ENCODE assay signal across 17 cellular contexts in genomic region chr2:234287650-234288049, GRCh38.
"Had no signal": no experiment of that assay in that cellular context is flagged by ENCODE, and none has a peak within 500 bp of the region (broad histone marks: within the 10 kb centered on the region; RNA-seq: fewer than 3 reads in every experiment).

No MANE protein-coding gene starts in this region.

- ATAC-seq: SK-N-SH treated with all-trans-retinoic acid at 6 μM for 48 hours had no signal

- H3K4me1 ChIP-seq: ascending aorta, prostate gland had no signal

- H3K27ac Mint-ChIP-seq: memory B cell, nephron progenitor cell had no signal

- H3K36me3 Mint-ChIP-seq: memory B cell had no signal

- DNase-seq: activated CD4-positive, alpha-beta T cell treated with anti-CD3 and anti-CD28 coated beads, Interleukin-2, amount 50 U/mL, for 4 hours; activated CD4-positive, CD25-positive, alpha-beta regulatory T cell treated with anti-CD3 and anti-CD28 coated beads, Interleukin-2, amount 50 U/mL, for 72 hours; cortex of kidney; hypothalamus; left ventricle myocardium inferior; nephron progenitor cell; stimulated activated CD4-positive, alpha-beta T cell treated with anti-CD3 and anti-CD28 coated beads, Interleukin-12 subunit alpha, Interleukin-12 subunit beta, amount 100 ng/mL, for 4 hours; stimulated activated CD4-positive, alpha-beta T cell treated with anti-CD3 and anti-CD28 coated beads, Interleukin-1b, Interleukin-23, amount 100 ng/mL, for 48 hours; stimulated activated CD8-positive, alpha-beta memory T cell treated with anti-CD3 and anti-CD28 coated beads, Interleukin-4, amount 100 ng/mL, for 48 hours; stimulated activated naive CD4-positive, alpha-beta T cell; T-helper 2 cell had no signal

- H3K9me3 ChIP-seq: ascending aorta, left ventricle myocardium inferior, prostate gland, right atrium auricular region had no signal

- H3K27ac ChIP-seq: ascending aorta, left ventricle myocardium inferior, prostate gland, right atrium auricular region, VCaP had no signal

- H3K4me3 ChIP-seq: ascending aorta, left ventricle myocardium inferior, prostate gland, right atrium auricular region had no signal

- H3K27me3 ChIP-seq: ascending aorta, right atrium auricular region had no signal

- H3K4me3 Mint-ChIP-seq: memory B cell, nephron progenitor cell had no signal

- H3K36me3 ChIP-seq: ascending aorta, left ventricle myocardium inferior, prostate gland, right atrium auricular region had no signal
